14 cellular contexts compared by ENCODE assay signal in the genomic region with DNA sequence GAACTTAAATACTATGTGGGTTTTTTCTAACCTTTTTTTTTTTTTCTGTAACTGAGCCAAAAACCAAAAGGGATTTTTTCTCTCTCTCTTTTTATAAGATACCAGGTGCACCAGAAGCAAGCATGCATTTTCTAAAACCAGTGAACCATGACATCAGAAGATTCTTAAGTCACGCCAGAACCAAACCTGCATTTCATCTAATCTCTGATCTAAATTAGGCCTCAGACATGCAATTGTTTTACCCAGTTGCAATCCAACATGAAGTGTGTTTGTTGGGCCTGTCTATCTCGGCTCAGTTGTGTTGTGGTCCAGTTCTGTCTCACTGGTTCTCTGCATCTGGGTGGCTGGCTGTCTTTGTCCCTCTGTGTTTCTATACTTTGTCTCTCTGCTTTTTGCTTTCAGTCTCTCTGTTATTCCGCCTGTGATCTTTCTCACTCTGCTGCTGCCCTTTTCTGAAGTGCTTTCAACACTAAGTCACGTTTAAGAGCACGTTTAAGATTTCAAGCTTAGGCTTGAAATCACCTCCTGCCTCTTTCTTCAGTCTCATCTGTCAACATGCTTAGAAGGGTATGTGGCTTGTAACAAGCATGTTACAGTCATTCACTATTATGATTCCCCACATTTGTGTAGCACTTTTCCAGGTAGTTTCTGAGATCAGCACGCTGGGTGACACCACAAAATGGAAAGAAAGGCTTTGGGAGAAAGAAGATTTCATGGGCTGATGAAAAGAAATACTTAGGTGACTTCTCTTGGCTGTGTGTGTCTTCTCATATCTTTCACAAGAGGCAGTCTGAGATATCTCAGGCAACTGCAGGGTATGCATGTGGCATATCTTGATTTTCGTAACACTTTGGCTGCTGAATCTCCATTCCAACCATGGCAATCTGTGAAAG.
A peak's percentile ranks its signal among the peaks of the same experiment; 100 is the strongest.
DNase-seq lines count a peak whose midpoint lies in the region; ATAC-seq and TF ChIP-seq lines count a peak whose summit lies in the region.
"Had no signal": no experiment of that assay in that cellular context is flagged by ENCODE, and none has a peak within 500 bp of the region (broad histone marks: within the 10 kb centered on the region; RNA-seq: fewer than 3 reads in every experiment).

No MANE protein-coding gene starts in this region.

- ATAC-seq in GM18505 (IDR thresholded peaks at IDR 0.05; ENCODE audit: unreplicated experiment) (peak; percentile 76), GM21576 (IDR thresholded peaks at IDR 0.05; ENCODE audit: unreplicated experiment) (peak; percentile 65), HG03521 (IDR thresholded peaks at IDR 0.05; ENCODE audit: unreplicated experiment) (peak; percentile 66)

- no peak overlapping the region for H3K4me3 Mint-ChIP-seq in endodermal cell
- H3K4me3 Mint-ChIP-seq: activated T-helper 1 cell treated with anti-CD3 and anti-CD28 coated beads, Interleukin-12 subunit alpha, Interleukin-12 subunit beta, Interleukin-2, Interleukin-4 antibody, amounts not matched to agents 30 ng/mL and 10 ng/mL and 1 ng/mL, durations not matched to agents 14 hours and 24 hours and 36 hours had no signal

- peaks cover 18% of the 10 kb centered on the region for H3K4me1 Mint-ChIP-seq in endodermal cell

- H3K9me3 Mint-ChIP-seq in endodermal cell, result peaks cover 35% of the 10 kb centered on the region

- DNase-seq in endodermal cell, result no peak
- no peak for DNase-seq in activated CD4-positive, CD25-positive, alpha-beta regulatory T cell (lab: John Stamatoyannopoulos, UW)
- DNase-seq in NCI-H510A treated with DMSO at 0.1 percent for 48 hours (lab: John Stamatoyannopoulos, UW), result no peak
- DNase-seq in posterior cingulate gyrus, result no peak
- DNase-seq in Ammon's horn (ENCODE audit: low spot score), result no peak
- DNase-seq: GM23248; hippocampal formation; SJCRH30; stimulated activated CD4-positive, alpha-beta T cell treated with anti-CD3 and anti-CD28 coated beads, Interleukin-2, amount 100 ng/mL, for 24 hours had no signal

- H3K36me3 Mint-ChIP-seq in endodermal cell (ENCODE audit: low read depth), result peaks cover 8% of the 10 kb centered on the region

- H3K4me1 ChIP-seq in endodermal cell (ENCODE audit: control insufficient read depth, insufficient read depth, low read length), result peaks cover 5% of the 10 kb centered on the region
- H3K4me1 ChIP-seq: SJCRH30 had no signal

- peak overlapping the region; percentile 57 for H3K4me3 ChIP-seq in endodermal cell (ENCODE audit: low read length)
- H3K4me3 ChIP-seq: coronary artery, GM23248, SJCRH30 had no signal

- intact Hi-C loops in posterior cingulate gyrus (cut with DNase I), result no loop called here

- H3K27me3 Mint-ChIP-seq in endodermal cell (ENCODE audit: insufficient read depth), result no peaks in the 10 kb centered on the region

- no peak for TF ChIP-seq CTCF in endodermal cell (conservative IDR thresholded peaks at IDR 0.05)

- no peak for TF ChIP-seq POLR2A in GM18505 (IDR thresholded peaks at IDR 0.05; ENCODE audit: borderline replicate concordance, extremely low read depth, insufficient read depth, insufficient read length)

- no peak overlapping the region for H3K27ac ChIP-seq in endodermal cell (ENCODE audit: low read depth, low read length)
- H3K27ac ChIP-seq: coronary artery, GM23248, SJCRH30 had no signal

- H3K9me3 ChIP-seq in endodermal cell (ENCODE audit: control insufficient read depth, low read length), result peaks cover 32% of the 10 kb centered on the region

- H3K27ac Mint-ChIP-seq in endodermal cell, result no peak overlapping the region
- H3K27ac Mint-ChIP-seq: activated T-helper 1 cell treated with anti-CD3 and anti-CD28 coated beads, Interleukin-12 subunit alpha, Interleukin-12 subunit beta, Interleukin-2, Interleukin-4 antibody, amounts not matched to agents 30 ng/mL and 10 ng/mL and 1 ng/mL, durations not matched to agents 14 hours and 24 hours and 36 hours had no signal

- no peaks in the 10 kb centered on the region for H3K27me3 ChIP-seq in endodermal cell (ENCODE audit: control insufficient read depth, insufficient read depth, low read length, poor library complexity, severe bottlenecking)
- H3K27me3 ChIP-seq: SJCRH30 had no signal

- 80 to 90% methylated on average over 7 of the region's 7 CpGs for WGBS in endodermal cell (ENCODE audit: insufficient coverage in 1 of 2, insufficient read length in 1 of 2), 2 experiments

- no peaks in the 10 kb centered on the region for H3K36me3 ChIP-seq in endodermal cell (ENCODE audit: control insufficient read depth, insufficient read depth, low read length)
- H3K36me3 ChIP-seq: SJCRH30 had no signal

- H3K9ac ChIP-seq in endodermal cell (ENCODE audit: extremely low read depth, low read length, poor library complexity, severe bottlenecking), result no peak overlapping the region
- H3K9ac ChIP-seq: GM23248 had no signal
